Comparison of ENCODE assay signal across 1 cellular context in genomic region chr12:121669525-121669908, GRCh38.
TF ChIP-seq lines count a peak whose summit lies in the region.

TSS of gene MORN3 (minus strand) at chr12:121669654. CDS start at chr12:121669483, 171 bp downstream.

TF ChIP-seq in HepG2, 621 proteins besides CTCF, POLR2A, EP300 and RAD21:
- TF ChIP-seq PATZ1 (CRISPR knock-in tag; IDR thresholded peaks at IDR 0.05) (peak; percentile 60; the same call in 1 of the 2 replicates), ZNF687 (CRISPR knock-in tag; IDR thresholded peaks at IDR 0.05) (0 out of 2 replicates have a peak, but pooled peaks have one; percentile 12), ZGPAT (CRISPR knock-in tag; IDR thresholded peaks at IDR 0.05) (no peak), SAFB2 (CRISPR knock-in tag; IDR thresholded peaks at IDR 0.05; ENCODE audit: borderline replicate concordance, low read depth) (no peak)
